8 cellular contexts compared by ENCODE assay signal in genomic region chr7:12685550-12685949, GRCh38. TPM values are rescaled to one million over a fixed set of nuclear protein-coding genes. Genes with fewer than 3 reads are reported as not detected.
DNase-seq lines count a peak whose midpoint lies in the region; ATAC-seq, FAIRE-seq and TF ChIP-seq lines count a peak whose summit lies in the region.

No MANE protein-coding gene starts in this region.

- no peaks in the 10 kb centered on the region for H3K36me3 ChIP-seq in CD8-positive, alpha-beta memory T cell (ENCODE audit: insufficient read depth, low read length)
- H3K36me3 ChIP-seq in KMS-11 (ENCODE audit: insufficient read depth): no peaks in the 10 kb centered on the region
- H3K36me3 ChIP-seq in endothelial cell of umbilical vein (ENCODE audit: control insufficient read depth in 2 of 2, extremely low read depth in 1 of 2, insufficient read depth in 2 of 2, low read length in 2 of 2): no peaks in the 10 kb centered on the region

- H3K27ac Mint-ChIP-seq in CD8-positive, alpha-beta memory T cell: peak overlapping the region; percentile 96 to 99 (median 98)
- H3K27ac Mint-ChIP-seq in activated CD4-positive, alpha-beta T cell treated with anti-CD3 and anti-CD28 coated beads, Interleukin-2, amount 10 ng/mL, durations not matched to agents 24 days and 14 days: peak overlapping the region; percentile 77
- no peak overlapping the region for H3K27ac Mint-ChIP-seq in nephron progenitor cell

- H3K27me3 ChIP-seq in CD8-positive, alpha-beta memory T cell (ENCODE audit: insufficient read depth, low read length, poor library complexity, severe bottlenecking): no peaks in the 10 kb centered on the region
- H3K27me3 ChIP-seq in KMS-11 (ENCODE audit: insufficient read depth, low read depth) (no peaks in the 10 kb centered on the region), endothelial cell of umbilical vein (ENCODE audit: control insufficient read depth in 2 of 2, insufficient read depth in 2 of 2, low read length in 2 of 2) (no peaks in the 10 kb centered on the region)

- no peak for TF ChIP-seq CTCF in KMS-11 (conservative IDR thresholded peaks at IDR 0.05; ENCODE audit: low read depth, low read length)
- TF ChIP-seq CTCF in endothelial cell of umbilical vein (IDR thresholded peaks at IDR 0.05; ENCODE audit: extremely low read depth in 1 of 2, insufficient read depth in 1 of 2, low read depth in 1 of 2, low read length in 2 of 2): peak; percentile 38 to 70
- no peak for TF ChIP-seq CTCF in nephron progenitor cell (IDR thresholded peaks at IDR 0.05)

- H3K79me2 ChIP-seq in KMS-11 (ENCODE audit: insufficient read depth, low read depth) (peaks cover 30% of the 10 kb centered on the region), endothelial cell of umbilical vein (ENCODE audit: control insufficient read depth, insufficient read depth, low read length) (peaks cover 27% of the 10 kb centered on the region)

- intact Hi-C loops in activated CD4-positive, alpha-beta T cell treated with anti-CD3 and anti-CD28 coated beads, Interleukin-2, amount 10 ng/mL, durations not matched to agents 24 days and 14 days (cut with micrococcal nuclease): loop anchor here (5.0 to 10.0 kb wide), 3 partner anchors 199 to 428 kb away; partner anchors contain the start of gene VWDE
- intact Hi-C loops in endothelial cell of umbilical vein (cut with micrococcal nuclease): loop anchor here (1.0 to 5.0 kb wide), 2 partner anchors 160 to 227 kb away; no protein-coding TSS in a partner anchor

- DNase-seq in CD8-positive, alpha-beta memory T cell: peak in 4 of 5 donors; percentile 19 to 57 (median 42)
- peak; percentile 79 for DNase-seq in activated CD4-positive, alpha-beta T cell treated with anti-CD3 and anti-CD28 coated beads, Interleukin-2, amount 10 ng/mL, durations not matched to agents 24 days and 14 days
- peak; percentile 70 for DNase-seq in endothelial cell of umbilical vein (ENCODE audit: low read depth, low spot score)
- DNase-seq in nephron progenitor cell: peak; percentile 13

- dilution Hi-C loops in endothelial cell of umbilical vein (cut with MboI; ENCODE audit: extremely low pct_ligation_motif_present, low sequenced_read_pairs): no loop called here

- ATAC-seq in HG03097 (IDR thresholded peaks at IDR 0.05; ENCODE audit: low FRiP score, unreplicated experiment) (no peak), HG03378 (IDR thresholded peaks at IDR 0.05; ENCODE audit: unreplicated experiment) (no peak), GM19397 (IDR thresholded peaks at IDR 0.05; ENCODE audit: unreplicated experiment) (no peak)

- no peak overlapping the region for H3K9ac ChIP-seq in KMS-11
- H3K9ac ChIP-seq in endothelial cell of umbilical vein (replicated peaks; ENCODE audit: extremely low read depth, insufficient read depth, low read length): peak overlapping the region; percentile 87

- POLR2A ChIA-PET in CD8-positive, alpha-beta memory T cell (lab: Charles Lee): no interaction called here
- POLR2A ChIA-PET in endothelial cell of umbilical vein (lab: Charles Lee): no interaction called here

- peak overlapping the region; percentile 97 for H3K27ac ChIP-seq in CD8-positive, alpha-beta memory T cell (ENCODE audit: low read depth, low read length)
- H3K27ac ChIP-seq in KMS-11 (no peak overlapping the region), endothelial cell of umbilical vein (ENCODE audit: insufficient read depth, low read depth, low read length) (no peak overlapping the region)

- no peak overlapping the region for H3K4me3 ChIP-seq in CD8-positive, alpha-beta memory T cell (ENCODE audit: low read length)
- H3K4me3 ChIP-seq in KMS-11 (IDR thresholded peaks at IDR 0.05; ENCODE audit: insufficient read depth, low read depth, low read length) (no peak overlapping the region), endothelial cell of umbilical vein (replicated peaks in 1 of 3; ENCODE audit: insufficient read depth in 1 of 3, low read depth in 1 of 3, low read length in 3 of 3) (peak overlapping the region in 1 of 3 experiments; percentile 96)

- no peak for TF ChIP-seq POLR2A in endothelial cell of umbilical vein (IDR thresholded peaks at IDR 0.05; ENCODE audit: low read depth, low read length)

- peaks cover 0 to 10% (median 0%) of the 10 kb centered on the region in 3 donors for H3K36me3 Mint-ChIP-seq in CD8-positive, alpha-beta memory T cell
- H3K36me3 Mint-ChIP-seq in activated CD4-positive, alpha-beta T cell treated with anti-CD3 and anti-CD28 coated beads, Interleukin-2, amount 10 ng/mL, durations not matched to agents 24 days and 14 days (ENCODE audit: low read depth): no peaks in the 10 kb centered on the region
- H3K36me3 Mint-ChIP-seq in nephron progenitor cell (ENCODE audit: low read depth): no peaks in the 10 kb centered on the region

- H3K4me3 Mint-ChIP-seq in CD8-positive, alpha-beta memory T cell: peak overlapping the region; percentile 69 to 99 (median 95)
- H3K4me3 Mint-ChIP-seq in activated CD4-positive, alpha-beta T cell treated with anti-CD3 and anti-CD28 coated beads, Interleukin-2, amount 10 ng/mL, durations not matched to agents 24 days and 14 days: peak overlapping the region; percentile 91
- H3K4me3 Mint-ChIP-seq in nephron progenitor cell: peak overlapping the region; percentile 68

- peaks cover 19 to 43% (median 33%) of the 10 kb centered on the region in 3 donors for H3K4me1 Mint-ChIP-seq in CD8-positive, alpha-beta memory T cell
- H3K4me1 Mint-ChIP-seq in activated CD4-positive, alpha-beta T cell treated with anti-CD3 and anti-CD28 coated beads, Interleukin-2, amount 10 ng/mL, durations not matched to agents 24 days and 14 days: peaks cover 27% of the 10 kb centered on the region
- peaks cover 38% of the 10 kb centered on the region for H3K4me1 Mint-ChIP-seq in nephron progenitor cell

- H3K4me2 ChIP-seq in KMS-11: no peak overlapping the region
- peak overlapping the region; percentile 31 for H3K4me2 ChIP-seq in endothelial cell of umbilical vein (ENCODE audit: insufficient read depth, low read length)

- no peaks in the 10 kb centered on the region for H3K9me1 ChIP-seq in endothelial cell of umbilical vein (replicated peaks; ENCODE audit: control insufficient read depth, extremely low read depth, insufficient read depth, low read length)

- peaks cover 0 to 3% (median 0%) of the 10 kb centered on the region in 5 donors for H3K9me3 Mint-ChIP-seq in CD8-positive, alpha-beta memory T cell
- H3K9me3 Mint-ChIP-seq in activated CD4-positive, alpha-beta T cell treated with anti-CD3 and anti-CD28 coated beads, Interleukin-2, amount 10 ng/mL, durations not matched to agents 24 days and 14 days: no peaks in the 10 kb centered on the region
- H3K9me3 Mint-ChIP-seq in nephron progenitor cell: peaks cover 4% of the 10 kb centered on the region

- CTCF ChIA-PET in CD8-positive, alpha-beta memory T cell (lab: Charles Lee): interaction anchor here (0.7 to 4.3 kb wide), 17 partner anchors 10 to 590 kb away, joined by 3 to 26 read pairs (median 4); no protein-coding TSS in a partner anchor
- CTCF ChIA-PET in endothelial cell of umbilical vein (lab: Charles Lee): interaction anchor here (0.5 to 12.2 kb wide), 25 partner anchors 10 to 580 kb away, joined by 3 to 219 read pairs (median 5); no protein-coding TSS in a partner anchor

- no TSS peak for BruUV-seq in endothelial cell of umbilical vein (replicated peaks; lab: Mats Ljungman, UMichigan)

- no peaks in the 10 kb centered on the region for H3K9me3 ChIP-seq in CD8-positive, alpha-beta memory T cell (ENCODE audit: low read length)
- no peaks in the 10 kb centered on the region for H3K9me3 ChIP-seq in endothelial cell of umbilical vein (replicated peaks; ENCODE audit: control insufficient read depth, insufficient read depth, low read length)

- H4K20me1 ChIP-seq in KMS-11 (ENCODE audit: insufficient read depth) (0 out of 2 replicates have a peak, but pooled peaks cover 4% of the 10 kb centered on the region), endothelial cell of umbilical vein (replicated peaks; ENCODE audit: control insufficient read depth, extremely low read depth, insufficient read depth, low read length) (peaks cover 2% of the 10 kb centered on the region)

- no peaks in the 10 kb centered on the region for H3K27me3 Mint-ChIP-seq in CD8-positive, alpha-beta memory T cell
- no peaks in the 10 kb centered on the region for H3K27me3 Mint-ChIP-seq in activated CD4-positive, alpha-beta T cell treated with anti-CD3 and anti-CD28 coated beads, Interleukin-2, amount 10 ng/mL, durations not matched to agents 24 days and 14 days
- peaks cover 7% of the 10 kb centered on the region for H3K27me3 Mint-ChIP-seq in nephron progenitor cell (ENCODE audit: low read depth, poor library complexity)

- 0 out of 2 replicates have a peak overlapping the region, but pooled peaks have one; percentile 88 for H2AFZ ChIP-seq in KMS-11 (ENCODE audit: low read depth)
- H2AFZ ChIP-seq in endothelial cell of umbilical vein (ENCODE audit: low read depth, low read length): peak overlapping the region; percentile 28

- no peak for FAIRE-seq in endothelial cell of umbilical vein (lab: Jason Lieb, UNC)

- peaks cover 7% of the 10 kb centered on the region for H3K4me1 ChIP-seq in CD8-positive, alpha-beta memory T cell (ENCODE audit: insufficient read depth, low read length)
- peaks cover 21% of the 10 kb centered on the region for H3K4me1 ChIP-seq in KMS-11 (ENCODE audit: low read depth, poor library complexity, severe bottlenecking)
- peaks cover 12% of the 10 kb centered on the region for H3K4me1 ChIP-seq in endothelial cell of umbilical vein (ENCODE audit: control insufficient read depth, extremely low read depth, insufficient read depth, low read length)

TF ChIP-seq in endothelial cell of umbilical vein, 7 proteins besides CTCF, POLR2A, EP300 and RAD21 (continues in another document):
- TF ChIP-seq GATA2 (IDR thresholded peaks at IDR 0.05; ENCODE audit: insufficient read depth, insufficient read length, low read depth, low read length): no peak
- TF ChIP-seq MYC (IDR thresholded peaks at IDR 0.05; ENCODE audit: low read depth, low read length): no peak
- TF ChIP-seq FOS (IDR thresholded peaks at IDR 0.05; ENCODE audit: borderline replicate concordance, insufficient read depth, low read length): no peak
- no peak for TF ChIP-seq EZH2 (IDR thresholded peaks at IDR 0.05; ENCODE audit: borderline replicate concordance, low read depth, low read length, severe bottlenecking)

RNA-seq across cellular contexts. Expression of gene ARL4A, which starts 1.9 kb away (rescaled TPM):
- total RNA-seq in CD8-positive, alpha-beta memory T cell: 10 to 100 TPM; 10.6 to 11.6 TPM
- 50.3 TPM for polyA plus RNA-seq in CD8-positive, alpha-beta memory T cell
- 8.9 and 11.0 TPM in 2 replicates for total RNA-seq in activated CD4-positive, alpha-beta T cell treated with anti-CD3 and anti-CD28 coated beads, Interleukin-2, amount 10 ng/mL, durations not matched to agents 24 days and 14 days
- 30.7 and 34.1 TPM in 2 replicates for total RNA-seq in endothelial cell of umbilical vein
- 28.0 and 43.2 TPM in 2 replicates for polyA plus RNA-seq in endothelial cell of umbilical vein
- polyA plus RNA-seq in endothelial cell of umbilical vein (2011; cell fraction: cytosol; rRNA removed): 47.0 and 47.2 TPM in 2 replicates
- 36.1 and 43.2 TPM in 2 replicates for polyA plus RNA-seq in endothelial cell of umbilical vein (2011; cell fraction: nucleus; rRNA removed)
- polyA plus RNA-seq in endothelial cell of umbilical vein (2012): 78.0 and 102 TPM in 2 replicates
- 43.3 and 45.7 TPM in 2 replicates for polyA minus RNA-seq in endothelial cell of umbilical vein
- 16.2 TPM for polyA minus RNA-seq in endothelial cell of umbilical vein (2011; cell fraction: cytosol; rRNA and poly(A)+ RNA removed)
- polyA minus RNA-seq in endothelial cell of umbilical vein (2011; cell fraction: nucleus; rRNA and poly(A)+ RNA removed): 58.6 and 65.7 TPM in 2 replicates

Comparison
In these comparisons a context has a peak if more than half of its experiments do, and no peak if none do; other contexts are left out.
1. DNase-seq: peak in every context shown above with its lines; median percentile 79 in activated CD4-positive, alpha-beta T cell treated with anti-CD3 and anti-CD28 coated beads, Interleukin-2, amount 10 ng/mL, durations not matched to agents 24 days and 14 days; 70 in endothelial cell of umbilical vein; 42 in CD8-positive, alpha-beta memory T cell; 13 in nephron progenitor cell.
2. CTCF ChIP-seq: peak in endothelial cell of umbilical vein (2 of 2); none in KMS-11 (single experiment) and nephron progenitor cell (single experiment).
3. Peak in every context shown above with its lines, with median percentiles within 50 percentile points of each other: H3K4me3 Mint-ChIP-seq.